ENCODE assay signal across 13 cellular contexts in the genomic region with DNA sequence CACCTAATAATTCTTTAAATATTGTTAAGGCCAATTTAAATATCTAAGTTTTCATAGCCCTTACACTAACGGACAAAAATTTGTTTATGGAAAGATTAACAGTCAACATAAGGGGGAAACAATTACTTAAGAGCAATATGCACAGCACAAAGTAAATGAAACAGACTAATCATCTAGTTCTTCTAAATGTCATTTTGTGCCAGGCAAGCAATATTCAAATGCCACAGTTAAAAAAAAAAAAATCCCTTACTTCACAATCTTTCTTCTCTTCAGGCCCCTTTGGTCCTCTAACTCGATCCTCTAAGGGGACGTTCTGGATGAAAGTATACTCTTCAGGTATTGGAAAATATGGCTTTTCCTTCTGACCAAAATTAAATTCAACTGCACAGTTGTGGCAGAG. TPM values are rescaled to one million over a fixed set of nuclear protein-coding genes. Genes with fewer than 3 reads are reported as not detected.
DNase-seq lines count a peak whose midpoint lies in the region; ATAC-seq, FAIRE-seq and TF ChIP-seq lines count a peak whose summit lies in the region.
"Had no signal": no experiment of that assay in that cellular context is flagged by ENCODE, and none has a peak within 500 bp of the region (broad histone marks: within the 10 kb centered on the region; RNA-seq: fewer than 3 reads in every experiment).

No MANE protein-coding gene starts in this region.

- peaks cover 59 to 94% (median 78%) of the 10 kb centered on the region in 4 donors for H3K4me1 Mint-ChIP-seq in CD4-positive, CD25-positive, alpha-beta regulatory T cell

- no peak for TF ChIP-seq RAD21 in A549 (conservative IDR thresholded peaks at IDR 0.05 in 1 of 2, IDR thresholded peaks at IDR 0.05 in 1 of 2)

- H3K4me3 ChIP-seq in A549 (no peak overlapping the region), iPS-20b (ENCODE audit: low read length) (0 out of 2 replicates have a peak overlapping the region, but pooled peaks have one; percentile 10)
- H3K4me3 ChIP-seq in CD4-positive, CD25-positive, alpha-beta regulatory T cell (ENCODE audit: low read depth, low read length), result peak overlapping the region; percentile 99

- FAIRE-seq in A549 (lab: Jason Lieb, UNC), result no peak
- FAIRE-seq: astrocyte had no signal

- peak overlapping the region in 2 of 3 donors; percentile 63 to 78 for H3K27ac Mint-ChIP-seq in CD4-positive, CD25-positive, alpha-beta regulatory T cell

- H3K36me3 ChIP-seq in CD4-positive, CD25-positive, alpha-beta regulatory T cell (ENCODE audit: control insufficient read depth, insufficient read depth, low read length), result peaks cover 90% of the 10 kb centered on the region
- peaks cover 100% of the 10 kb centered on the region for H3K36me3 ChIP-seq in iPS-20b (ENCODE audit: insufficient read depth, low read depth, low read length)

- no peak for TF ChIP-seq CTCF in A549 (IDR thresholded peaks at IDR 0.05)
- TF ChIP-seq CTCF in VCaP (conservative IDR thresholded peaks at IDR 0.05), result no peak

- TF ChIP-seq EP300 in A549 (IDR thresholded peaks at IDR 0.05), result no peak

- 85% methylated on average over 3 of the region's 3 CpGs for WGBS in A549 (ENCODE audit: missing lambda C conversion rate)

- H3K9ac ChIP-seq in iPS-20b (ENCODE audit: low read depth, low read length), result no peak overlapping the region

- peaks cover 8% of the 10 kb centered on the region for H3K27me3 Mint-ChIP-seq in CD4-positive, CD25-positive, alpha-beta regulatory T cell

- H3K27ac ChIP-seq in A549 (no peak overlapping the region), VCaP (0 out of 2 replicates have a peak overlapping the region, but pooled peaks have one; percentile 3), iPS-20b (ENCODE audit: low read length) (no peak overlapping the region)
- peak overlapping the region; percentile 45 for H3K27ac ChIP-seq in CD4-positive, CD25-positive, alpha-beta regulatory T cell (ENCODE audit: insufficient read depth, low read length, poor library complexity, severe bottlenecking)

- peak overlapping the region in 3 of 4 donors; percentile 26 to 51 (median 47) for H3K4me3 Mint-ChIP-seq in CD4-positive, CD25-positive, alpha-beta regulatory T cell
- H3K4me3 Mint-ChIP-seq: CD14-positive monocyte, H9 had no signal

- peaks cover 0 to 3% (median 0%) of the 10 kb centered on the region in 7 donors for H3K9me3 Mint-ChIP-seq in CD4-positive, CD25-positive, alpha-beta regulatory T cell
- H3K9me3 Mint-ChIP-seq: CD14-positive monocyte, H9 had no signal

- ATAC-seq in A549, result no peak
- ATAC-seq in CD4-positive, CD25-positive, alpha-beta regulatory T cell (ENCODE audit: low read depth in 2 of 2), result no peak

- no peaks in the 10 kb centered on the region for H3K9me3 ChIP-seq in A549
- H3K9me3 ChIP-seq in CD4-positive, CD25-positive, alpha-beta regulatory T cell (ENCODE audit: control insufficient read depth in 2 of 2, low read length in 2 of 2), result no peaks in the 10 kb centered on the region
- no peaks in the 10 kb centered on the region for H3K9me3 ChIP-seq in iPS-20b (ENCODE audit: insufficient read depth, low read depth, low read length)

- peaks cover 73% of the 10 kb centered on the region for H3K36me3 Mint-ChIP-seq in CD4-positive, CD25-positive, alpha-beta regulatory T cell

- TF ChIP-seq POLR2A in A549 (IDR thresholded peaks at IDR 0.05; ENCODE audit: low read length), result no peak

- H3K4me1 ChIP-seq in A549 (peaks cover 64% of the 10 kb centered on the region), iPS-20b (ENCODE audit: insufficient read depth, low read length) (peaks cover 9% of the 10 kb centered on the region; the same call in 1 of the 2 replicates)
- peaks cover 96% of the 10 kb centered on the region for H3K4me1 ChIP-seq in CD4-positive, CD25-positive, alpha-beta regulatory T cell (ENCODE audit: control insufficient read depth, insufficient read depth, low read length, poor library complexity, severe bottlenecking)

- H3K4me2 ChIP-seq in A549, result no peak overlapping the region

- DNase-seq in A549 (ENCODE audit: low read depth in 1 of 2, low spot score in 1 of 2) (no peak), GM03348 (ENCODE audit: low spot score) (no peak), DMS 273 treated with DMSO at 0.1 percent for 48 hours (lab: John Stamatoyannopoulos, UW) (no peak), islet precursor cell (no peak)
- no peak for DNase-seq in CD4-positive, CD25-positive, alpha-beta regulatory T cell
- DNase-seq: H9, KG1, posterior cingulate gyrus, SIG-M5 had no signal

- POLR2A ChIA-PET in A549 (lab: Yijun Ruan, JAX), result no interaction called here

- no peaks in the 10 kb centered on the region for H3K27me3 ChIP-seq in CD4-positive, CD25-positive, alpha-beta regulatory T cell (ENCODE audit: control insufficient read depth, insufficient read depth, low read length)
- H3K27me3 ChIP-seq in iPS-20b (ENCODE audit: insufficient read depth, low read length), result no peaks in the 10 kb centered on the region

- CTCF ChIA-PET in A549 (lab: Yijun Ruan, JAX), result interaction anchor here (3.4 kb wide), 1 partner anchor 185 kb away, joined by 17 read pairs; no protein-coding TSS in a partner anchor

TF ChIP-seq in A549, 52 proteins besides CTCF, POLR2A, EP300 and RAD21:
- TF ChIP-seq ZNF302 (CRISPR knock-in tag; IDR thresholded peaks at IDR 0.05) (no peak), CBX8 (IDR thresholded peaks at IDR 0.05) (no peak), MAFK (IDR thresholded peaks at IDR 0.05; ENCODE audit: partially characterized antibody) (peak; percentile 73), CHD2 (IDR thresholded peaks at IDR 0.05; ENCODE audit: low read length, partially characterized antibody) (no peak), SREBF2 (IDR thresholded peaks at IDR 0.05) (no peak)
TF ChIP-seq in A549: peak in this region for 1.

RNA-seq across cellular contexts. Expression of gene HNRNPU, which starts 6.6 kb away (rescaled TPM):
- polyA plus RNA-seq in A549 (2011; rRNA removed) (345 and 529 TPM in 2 replicates), A549 (2017; fragmentation: RNase III; extraction: RNeasy Plus Mini Kit Qiagen cat#74134 plus additional on column Dnase treatment) (449 to 465 TPM (median 455 TPM) in 3 replicates)
- polyA plus RNA-seq in A549 (2012; cell fraction: cytosol; rRNA removed), result 132 and 167 TPM in 2 replicates
- polyA plus RNA-seq in A549 (2012; cell fraction: nucleus; rRNA removed), result 136 and 185 TPM in 2 replicates
- polyA minus RNA-seq in A549 (2011; rRNA and poly(A)+ RNA removed), result 330 and 400 TPM in 2 replicates
- 523 TPM for total RNA-seq in CD4-positive, CD25-positive, alpha-beta regulatory T cell
- 100 to 1,000 TPM; 169 to 234 (median 216) TPM for polyA plus RNA-seq in CD4-positive, CD25-positive, alpha-beta regulatory T cell

RNA-seq across cellular contexts. Expression of gene COX20, which starts 22.3 kb away (rescaled TPM):
- polyA plus RNA-seq in A549 (2011; rRNA removed), result 28.1 and 65.4 TPM in 2 replicates
- 12.6 and 14.4 TPM in 2 replicates for polyA plus RNA-seq in A549 (2012; cell fraction: cytosol; rRNA removed)
- polyA plus RNA-seq in A549 (2012; cell fraction: nucleus; rRNA removed), result 3.5 and 6.2 TPM in 2 replicates
- polyA plus RNA-seq in A549 (2017; fragmentation: RNase III; extraction: RNeasy Plus Mini Kit Qiagen cat#74134 plus additional on column Dnase treatment), result 64.4 to 78.2 TPM (median 74.6 TPM) in 3 replicates
- polyA minus RNA-seq in A549 (2011; rRNA and poly(A)+ RNA removed), result 6.1 and 6.7 TPM in 2 replicates
- total RNA-seq in CD4-positive, CD25-positive, alpha-beta regulatory T cell, result 25.8 TPM
- polyA plus RNA-seq in CD4-positive, CD25-positive, alpha-beta regulatory T cell, result 10 to 100 TPM; 32.0 to 42.2 (median 37.2) TPM

Comparison
In these comparisons a context has a peak if more than half of its experiments do, and no peak if none do; other contexts are left out.
1. H3K27ac ChIP-seq: peak in CD4-positive, CD25-positive, alpha-beta regulatory T cell (single experiment) and VCaP (single experiment); none in A549 (0 of 2) and iPS-20b (single experiment).